In genomic region chr2:129457277-129457818, GRCh38 we compare ENCODE assay signal across 23 cellular contexts.
DNase-seq lines count a peak whose midpoint lies in the region; ATAC-seq, FAIRE-seq and TF ChIP-seq lines count a peak whose summit lies in the region.
"Had no signal": no experiment of that assay in that cellular context is flagged by ENCODE, and none has a peak within 500 bp of the region (broad histone marks: within the 10 kb centered on the region; RNA-seq: fewer than 3 reads in every experiment).

No MANE protein-coding gene starts in this region.

- H3K36me3 ChIP-seq in kidney (ENCODE audit: control insufficient read depth in 1 of 2, insufficient read depth in 2 of 2, low read length in 2 of 2) (no peaks in the 10 kb centered on the region), osteoblast (ENCODE audit: insufficient read depth, low read length) (no peaks in the 10 kb centered on the region)
- H3K36me3 ChIP-seq: BLaER1 had no signal

- H2AFZ ChIP-seq in osteoblast (ENCODE audit: low read length): no peak overlapping the region
- H2AFZ ChIP-seq: GM23248 had no signal

- H3K9me3 ChIP-seq in kidney (ENCODE audit: control insufficient read depth in 1 of 2, low read length in 2 of 2): no peaks in the 10 kb centered on the region
- no peaks in the 10 kb centered on the region for H3K9me3 ChIP-seq in osteoblast (ENCODE audit: low read depth, low read length)
- H3K9me3 ChIP-seq: BLaER1, Caco-2 had no signal

- no peak overlapping the region for H3K27ac Mint-ChIP-seq in activated CD4-positive, alpha-beta T cell treated with anti-CD3 and anti-CD28 coated beads, Interleukin-2, amount 10 ng/mL, durations not matched to agents 24 days and 14 days
- H3K27ac Mint-ChIP-seq in progenitor cell of endocrine pancreas: peak overlapping the region; percentile 43
- H3K27ac Mint-ChIP-seq: B cell; CD4-positive, CD25-positive, alpha-beta regulatory T cell; CD8-positive, alpha-beta T cell had no signal

- no peaks in the 10 kb centered on the region for H3K36me3 Mint-ChIP-seq in activated CD4-positive, alpha-beta T cell treated with anti-CD3 and anti-CD28 coated beads, Interleukin-2, amount 10 ng/mL, durations not matched to agents 24 days and 14 days (ENCODE audit: low read depth)
- no peaks in the 10 kb centered on the region for H3K36me3 Mint-ChIP-seq in progenitor cell of endocrine pancreas (ENCODE audit: insufficient read depth)
- H3K36me3 Mint-ChIP-seq: CD4-positive, CD25-positive, alpha-beta regulatory T cell; CD8-positive, alpha-beta T cell had no signal

- no peaks in the 10 kb centered on the region for H3K79me2 ChIP-seq in osteoblast (ENCODE audit: insufficient read depth, low read length)

- TF ChIP-seq CTCF in kidney (IDR thresholded peaks at IDR 0.05; ENCODE audit: borderline replicate concordance, extremely low read depth, insufficient read depth) (no peak), progenitor cell of endocrine pancreas (IDR thresholded peaks at IDR 0.05; ENCODE audit: unreplicated experiment) (no peak), osteoblast (IDR thresholded peaks at IDR 0.05; ENCODE audit: extremely low read depth, low read depth, low read length) (no peak)

- ATAC-seq in HG03039 (IDR thresholded peaks at IDR 0.05; ENCODE audit: unreplicated experiment): no peak
- ATAC-seq: CD8-positive, alpha-beta T cell had no signal

- no peak overlapping the region for H3K9ac ChIP-seq in kidney (ENCODE audit: low read length in 2 of 2)
- H3K9ac ChIP-seq: BLaER1, GM23248 had no signal

- H3K27ac ChIP-seq in kidney (ENCODE audit: low read depth in 2 of 2, low read length in 2 of 2) (no peak overlapping the region), osteoblast (ENCODE audit: low read depth, low read length) (no peak overlapping the region)
- H3K27ac ChIP-seq: 22Rv1, BLaER1, C4-2B, GM23248 had no signal

- no peaks in the 10 kb centered on the region for H4K20me1 ChIP-seq in osteoblast (ENCODE audit: insufficient read depth, low read length)
- H4K20me1 ChIP-seq: BLaER1 had no signal

- no peak for FAIRE-seq in kidney (lab: Jason Lieb, UNC)
- FAIRE-seq: A204.1, G401.6, GM12892, GM19239, H1 had no signal

- no peaks in the 10 kb centered on the region for H3K27me3 ChIP-seq in osteoblast (ENCODE audit: insufficient read depth, low read length)
- H3K27me3 ChIP-seq: BLaER1 had no signal

- no peak overlapping the region for H3K4me3 Mint-ChIP-seq in activated CD4-positive, alpha-beta T cell treated with anti-CD3 and anti-CD28 coated beads, Interleukin-2, amount 10 ng/mL, durations not matched to agents 24 days and 14 days
- no peak overlapping the region for H3K4me3 Mint-ChIP-seq in progenitor cell of endocrine pancreas (ENCODE audit: low read depth)
- H3K4me3 Mint-ChIP-seq: B cell; CD4-positive, CD25-positive, alpha-beta regulatory T cell; CD8-positive, alpha-beta T cell had no signal

- DNase-seq in activated CD4-positive, alpha-beta T cell treated with anti-CD3 and anti-CD28 coated beads, Interleukin-2, amount 10 ng/mL, durations not matched to agents 24 days and 14 days: peak; percentile 29
- DNase-seq in activated CD4-positive, alpha-beta T cell treated with anti-CD3 and anti-CD28 coated beads, Interleukin-2, amount 50 U/mL, for 1 hour: no peak
- peak; percentile 29 for DNase-seq in kidney
- no peak for DNase-seq in progenitor cell of endocrine pancreas (ENCODE audit: low spot score, unreplicated experiment)
- DNase-seq in osteoblast (ENCODE audit: insufficient read length, low spot score, missing footprints): no peak
- DNase-seq: Caco-2; CD4-positive, CD25-positive, alpha-beta regulatory T cell; DMS153; DND-41; GM23248; H7; HCEC 1CT had no signal

- no peaks in the 10 kb centered on the region for H3K27me3 Mint-ChIP-seq in activated CD4-positive, alpha-beta T cell treated with anti-CD3 and anti-CD28 coated beads, Interleukin-2, amount 10 ng/mL, durations not matched to agents 24 days and 14 days
- peaks cover 14% of the 10 kb centered on the region for H3K27me3 Mint-ChIP-seq in progenitor cell of endocrine pancreas
- H3K27me3 Mint-ChIP-seq: B cell; CD4-positive, CD25-positive, alpha-beta regulatory T cell had no signal

- intact Hi-C loops in activated CD4-positive, alpha-beta T cell treated with anti-CD3 and anti-CD28 coated beads, Interleukin-2, amount 10 ng/mL, durations not matched to agents 24 days and 14 days (cut with micrococcal nuclease): no loop called here
- intact Hi-C loops in kidney (cut with DNase I): no loop called here

- H3K4me3 ChIP-seq in kidney (ENCODE audit: low read length in 2 of 2) (no peak overlapping the region), osteoblast (ENCODE audit: insufficient read depth, low read length) (no peak overlapping the region)
- H3K4me3 ChIP-seq: BLaER1, GM23248 had no signal

- H3K4me1 Mint-ChIP-seq in activated CD4-positive, alpha-beta T cell treated with anti-CD3 and anti-CD28 coated beads, Interleukin-2, amount 10 ng/mL, durations not matched to agents 24 days and 14 days: no peaks in the 10 kb centered on the region
- H3K4me1 Mint-ChIP-seq in progenitor cell of endocrine pancreas (ENCODE audit: low read depth): no peaks in the 10 kb centered on the region
- H3K4me1 Mint-ChIP-seq: B cell; CD4-positive, CD25-positive, alpha-beta regulatory T cell had no signal

- no peaks in the 10 kb centered on the region for H3K4me1 ChIP-seq in kidney (ENCODE audit: control insufficient read depth in 1 of 2, insufficient read depth in 1 of 2, low read depth in 1 of 2, low read length in 2 of 2)
- H3K4me1 ChIP-seq in osteoblast (ENCODE audit: insufficient read depth, low read length): no peaks in the 10 kb centered on the region
- H3K4me1 ChIP-seq: BLaER1, Caco-2 had no signal

- H3K9me3 Mint-ChIP-seq in activated CD4-positive, alpha-beta T cell treated with anti-CD3 and anti-CD28 coated beads, Interleukin-2, amount 10 ng/mL, durations not matched to agents 24 days and 14 days: no peaks in the 10 kb centered on the region
- no peaks in the 10 kb centered on the region for H3K9me3 Mint-ChIP-seq in progenitor cell of endocrine pancreas (ENCODE audit: low read depth)

- H3K4me2 ChIP-seq in osteoblast (ENCODE audit: insufficient read depth, low read length): no peak overlapping the region
- H3K4me2 ChIP-seq: BLaER1 had no signal

Comparison
In these comparisons a context has a peak if more than half of its experiments do, and no peak if none do; other contexts are left out.
1. DNase-seq: peak in activated CD4-positive, alpha-beta T cell treated with anti-CD3 and anti-CD28 coated beads, Interleukin-2, amount 10 ng/mL, durations not matched to agents 24 days and 14 days (single experiment) and kidney (single experiment); none in activated CD4-positive, alpha-beta T cell treated with anti-CD3 and anti-CD28 coated beads, Interleukin-2, amount 50 U/mL, for 1 hour (single experiment), progenitor cell of endocrine pancreas (single experiment) and osteoblast (single experiment).